In the genomic region with DNA sequence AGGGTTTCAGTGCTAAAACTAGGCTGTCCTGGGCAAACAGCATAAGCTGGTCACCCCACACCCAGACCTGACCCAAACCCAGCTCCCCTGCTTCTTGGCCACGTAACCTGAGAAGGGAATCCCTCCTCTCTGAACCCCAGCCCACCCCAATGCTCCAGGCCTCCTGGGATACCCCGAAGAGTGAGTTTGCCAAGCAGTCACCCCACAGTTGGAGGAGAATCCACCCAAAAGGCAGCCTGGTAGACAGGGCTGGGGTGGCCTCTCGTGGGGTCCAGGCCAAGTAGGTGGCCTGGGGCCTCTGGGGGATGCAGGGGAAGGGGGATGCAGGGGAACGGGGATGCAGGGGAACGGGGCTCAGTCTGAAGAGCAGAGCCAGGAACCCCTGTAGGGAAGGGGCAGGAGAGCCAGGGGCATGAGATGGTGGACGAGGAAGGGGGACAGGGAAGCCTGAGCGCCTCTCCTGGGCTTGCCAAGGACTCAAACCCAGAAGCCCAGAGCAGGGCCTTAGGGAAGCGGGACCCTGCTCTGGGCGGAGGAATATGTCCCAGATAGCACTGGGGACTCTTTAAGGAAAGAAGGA, we compare ENCODE assay signal across 11 cellular contexts. TPM values are rescaled to one million over a fixed set of nuclear protein-coding genes. Genes with fewer than 3 reads are reported as not detected.
DNase-seq lines count a peak whose midpoint lies in the region; ATAC-seq and TF ChIP-seq lines count a peak whose summit lies in the region.
"Had no signal": no experiment of that assay in that cellular context is flagged by ENCODE, and none has a peak within 500 bp of the region (broad histone marks: within the 10 kb centered on the region; RNA-seq: fewer than 3 reads in every experiment).

No MANE protein-coding gene starts in this region.

- H3K27ac Mint-ChIP-seq in stimulated activated naive CD8-positive, alpha-beta T cell treated with anti-CD3 and anti-CD28 coated beads, Interleukin-15, Interleukin-2, amounts not matched to agents 100 ng/mL and 50 ng/mL, for 24 hours: no peak overlapping the region
- H3K27ac Mint-ChIP-seq in chondrocyte (ENCODE audit: unreplicated experiment) (peak overlapping the region; percentile 65), nephron (peak overlapping the region; percentile 73 to 94 (median 92))

- no peaks in the 10 kb centered on the region for H3K9me3 Mint-ChIP-seq in stimulated activated naive CD8-positive, alpha-beta T cell treated with anti-CD3 and anti-CD28 coated beads, Interleukin-15, Interleukin-2, amounts not matched to agents 100 ng/mL and 50 ng/mL, for 24 hours
- H3K9me3 Mint-ChIP-seq in chondrocyte (ENCODE audit: low read depth) (no peaks in the 10 kb centered on the region), nephron (no peaks in the 10 kb centered on the region)

- H3K36me3 Mint-ChIP-seq in stimulated activated naive CD8-positive, alpha-beta T cell treated with anti-CD3 and anti-CD28 coated beads, Interleukin-15, Interleukin-2, amounts not matched to agents 100 ng/mL and 50 ng/mL, for 24 hours (ENCODE audit: low read depth): peaks cover 14% of the 10 kb centered on the region
- no peaks in the 10 kb centered on the region for H3K36me3 Mint-ChIP-seq in chondrocyte (ENCODE audit: low read depth)
- peaks cover 3% of the 10 kb centered on the region for H3K36me3 Mint-ChIP-seq in nephron (ENCODE audit: low read depth)

- TF ChIP-seq CTCF in chondrocyte (IDR thresholded peaks at IDR 0.05) (no peak), nephron (IDR thresholded peaks at IDR 0.05; ENCODE audit: unreplicated experiment in 3 of 3) (no peak), foreskin keratinocyte (conservative IDR thresholded peaks at IDR 0.05) (no peak)

- H3K27me3 ChIP-seq in foreskin keratinocyte: no peaks in the 10 kb centered on the region

- no peaks in the 10 kb centered on the region for H3K4me1 ChIP-seq in foreskin keratinocyte

- DNase-seq in stimulated activated naive CD8-positive, alpha-beta T cell treated with anti-CD3 and anti-CD28 coated beads, Interleukin-15, Interleukin-2, amounts not matched to agents 100 U/mL and 50 U/mL, for 24 hours: no peak
- DNase-seq in chondrocyte (ENCODE audit: low spot score) (no peak), DMS53 treated with DMSO at 0.1 percent for 48 hours (lab: John Stamatoyannopoulos, UW; ENCODE audit: unreplicated experiment) (no peak), DMS153 treated with DMSO at 0.1 percent for 48 hours (lab: John Stamatoyannopoulos, UW; ENCODE audit: unreplicated experiment) (no peak), foreskin keratinocyte (no peak)
- no peak for DNase-seq in activated CD4-positive, CD25-positive, alpha-beta regulatory T cell treated with anti-CD3 and anti-CD28 coated beads, Interleukin-2, amount 50 U/mL, for 72 hours
- DNase-seq: NCI-H2227 treated with DMSO at 0.1 percent for 48 hours; stimulated activated CD4-positive, alpha-beta T cell treated with anti-CD3 and anti-CD28 coated beads, Interleukin-4, amount 100 ng/mL, for 1 hour had no signal

- H3K27ac ChIP-seq in foreskin keratinocyte: no peak overlapping the region
- H3K27ac ChIP-seq: epithelial cell of prostate had no signal

- H3K4me3 Mint-ChIP-seq in stimulated activated naive CD8-positive, alpha-beta T cell treated with anti-CD3 and anti-CD28 coated beads, Interleukin-15, Interleukin-2, amounts not matched to agents 100 ng/mL and 50 ng/mL, for 24 hours: peak overlapping the region; percentile 95
- H3K4me3 Mint-ChIP-seq in chondrocyte (ENCODE audit: unreplicated experiment) (peak overlapping the region; percentile 87), nephron (peak overlapping the region; percentile 96 to 97 (median 97))

- H3K27me3 Mint-ChIP-seq in stimulated activated naive CD8-positive, alpha-beta T cell treated with anti-CD3 and anti-CD28 coated beads, Interleukin-15, Interleukin-2, amounts not matched to agents 100 ng/mL and 50 ng/mL, for 24 hours: no peaks in the 10 kb centered on the region
- H3K27me3 Mint-ChIP-seq in chondrocyte (ENCODE audit: low read depth) (peaks cover 1% of the 10 kb centered on the region), nephron (ENCODE audit: low read depth) (no peaks in the 10 kb centered on the region)

- no peak for ATAC-seq in stimulated activated naive CD8-positive, alpha-beta T cell treated with anti-CD3 and anti-CD28 coated beads, Interleukin-15, Interleukin-2, amounts not matched to agents 100 U/mL and 50 U/mL, for 24 hours
- no peak for ATAC-seq in foreskin keratinocyte

- peaks cover 27% of the 10 kb centered on the region for H3K4me1 Mint-ChIP-seq in stimulated activated naive CD8-positive, alpha-beta T cell treated with anti-CD3 and anti-CD28 coated beads, Interleukin-15, Interleukin-2, amounts not matched to agents 100 ng/mL and 50 ng/mL, for 24 hours (ENCODE audit: low read depth)
- H3K4me1 Mint-ChIP-seq in chondrocyte (ENCODE audit: low read depth) (peaks cover 45% of the 10 kb centered on the region), nephron (peaks cover 26% of the 10 kb centered on the region)

RNA-seq across cellular contexts. Expression of a gene that starts 2.8 kb away (rescaled TPM):
- total RNA-seq in chondrocyte: 86.1 to 111 TPM (median 103 TPM) in 3 replicates
- 59.8 and 60.9 TPM in 2 replicates for total RNA-seq in foreskin keratinocyte
- polyA plus RNA-seq in foreskin keratinocyte: 64.8 and 65.2 TPM in 2 replicates

RNA-seq across cellular contexts. Expression of a gene that starts 34.4 kb away (rescaled TPM):
- total RNA-seq in chondrocyte (0.62 TPM in 1 of 3 replicates, not detected in the others), foreskin keratinocyte (134 and 199 TPM in 2 replicates)
- 157 and 208 TPM in 2 replicates for polyA plus RNA-seq in foreskin keratinocyte

RNA-seq across cellular contexts. Expression of a gene that starts 39.0 kb away (rescaled TPM):
- total RNA-seq in chondrocyte (4.1 to 7.9 TPM (median 6.8 TPM) in 3 replicates), foreskin keratinocyte (16.6 and 30.2 TPM in 2 replicates)
- 18.7 and 29.0 TPM in 2 replicates for polyA plus RNA-seq in foreskin keratinocyte

RNA-seq across cellular contexts. Expression of a gene that starts 42.9 kb away (rescaled TPM):
- total RNA-seq in chondrocyte (not detected in 3 replicates), foreskin keratinocyte (5.3 and 5.4 TPM in 2 replicates)
- 8.9 and 9.1 TPM in 2 replicates for polyA plus RNA-seq in foreskin keratinocyte

RNA-seq across cellular contexts. Expression of a gene that starts 51.7 kb away (rescaled TPM):
- total RNA-seq in chondrocyte: 9.7 to 13.7 TPM (median 11.1 TPM) in 3 replicates
- total RNA-seq in foreskin keratinocyte: 12.4 and 17.2 TPM in 2 replicates
- polyA plus RNA-seq in foreskin keratinocyte: 9.6 and 13.7 TPM in 2 replicates

Comparison
In these comparisons a context has a peak if more than half of its experiments do, and no peak if none do; other contexts are left out.
1. RNA of a gene that starts 34.4 kb away (total RNA-seq): 134 to 199 TPM in foreskin keratinocyte; 0.62 TPM in chondrocyte; every median in the first group is over 10 times any median in the second.
2. Peak in every context shown above with its lines, with median percentiles within 50 percentile points of each other: H3K4me3 Mint-ChIP-seq.